In the genomic region with DNA sequence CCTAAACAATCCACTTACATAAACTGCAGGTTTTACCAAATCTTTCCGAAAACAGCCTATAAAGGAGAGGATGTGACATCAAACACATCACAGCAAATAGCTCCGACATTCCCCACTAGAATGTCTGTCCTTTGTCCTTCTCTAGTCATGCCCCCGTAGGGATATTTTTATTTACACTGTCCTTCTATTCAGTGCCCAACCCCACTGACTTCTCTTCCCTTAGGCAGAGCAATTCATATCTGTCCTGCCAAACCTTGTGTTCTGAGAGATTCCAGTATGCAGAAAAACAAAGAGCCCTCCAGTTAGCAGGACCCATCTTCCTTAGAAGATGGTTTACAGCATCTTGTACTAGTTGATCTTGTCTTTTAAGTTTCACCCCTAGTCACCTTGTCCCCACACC, we compare ENCODE assay signal across 7 cellular contexts. TPM values are rescaled to one million over a fixed set of nuclear protein-coding genes. Genes with fewer than 3 reads are reported as not detected.
"Had no signal": no experiment of that assay in that cellular context is flagged by ENCODE, and none has a peak within 500 bp of the region (broad histone marks: within the 10 kb centered on the region; RNA-seq: fewer than 3 reads in every experiment).

No MANE protein-coding gene starts in this region.

- ATAC-seq: GM23338, HepG2 had no signal

- H3K9me3 Mint-ChIP-seq: GM23338, H9 had no signal

- H3K36me3 Mint-ChIP-seq: IgD-negative memory B cell had no signal

- H3K27ac ChIP-seq: HL-60 had no signal

- H3K27ac Mint-ChIP-seq: GM23338, H9, IgD-negative memory B cell had no signal

- H3K4me3 Mint-ChIP-seq: GM23338, H9, IgD-negative memory B cell had no signal

- DNase-seq: H9, HCEC 1CT, KBM-7 had no signal

- H3K4me3 ChIP-seq: GM23338 had no signal

RNA-seq across cellular contexts. Expression of gene GLI3, which starts 5.4 kb away (rescaled TPM):
- total RNA-seq: HepG2 had no signal
